In the genomic region with DNA sequence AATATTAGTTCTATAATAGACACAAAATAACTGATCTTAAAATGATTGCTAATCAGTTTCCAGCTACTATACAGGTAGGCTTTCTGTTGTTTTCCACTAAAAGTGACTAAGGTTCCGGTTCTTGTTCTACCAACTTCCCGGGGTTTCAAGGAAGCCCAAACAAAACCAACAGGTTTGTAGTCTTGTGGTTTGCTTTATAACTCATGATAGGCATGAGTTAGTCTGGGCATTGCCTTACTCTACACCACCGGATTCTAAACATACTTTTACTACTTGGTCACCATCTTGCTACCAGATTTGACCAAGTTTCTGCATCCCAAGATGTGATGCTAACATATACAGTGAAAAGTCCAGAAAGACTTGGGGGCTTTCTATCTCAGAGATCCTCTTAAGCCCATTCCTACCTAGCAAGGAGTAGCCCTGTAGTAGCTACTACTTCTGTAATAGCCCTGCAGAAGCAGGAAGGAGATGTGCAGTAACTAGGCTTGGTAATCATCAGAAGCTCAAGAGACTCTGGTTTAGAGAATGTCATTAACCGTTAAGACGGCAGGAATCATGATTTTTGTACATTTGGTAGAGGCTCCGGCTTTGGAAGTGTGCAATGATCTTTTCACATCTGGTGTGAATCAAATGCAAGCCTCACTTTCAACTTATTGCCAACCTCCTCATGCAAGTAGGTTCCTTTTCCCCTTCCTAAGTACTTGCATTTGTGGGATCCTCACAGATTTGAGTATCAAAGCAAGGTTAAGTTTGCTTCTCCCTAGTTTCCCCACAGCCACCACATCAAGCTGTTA, we compare ENCODE assay signal across 8 cellular contexts. TPM values are rescaled to one million over a fixed set of nuclear protein-coding genes. Genes with fewer than 3 reads are reported as not detected.
DNase-seq lines count a peak whose midpoint lies in the region; ATAC-seq, FAIRE-seq and TF ChIP-seq lines count a peak whose summit lies in the region.

No MANE protein-coding gene starts in this region.

- peaks cover 20% of the 10 kb centered on the region for H3K4me1 ChIP-seq in HUES6 (ENCODE audit: control insufficient read depth, insufficient read depth, low read length)

- peaks cover 63% of the 10 kb centered on the region for H3K4me1 Mint-ChIP-seq in central memory CD8-positive, alpha-beta T cell
- peaks cover 49 to 59% (median 52%) of the 10 kb centered on the region in 3 donors for H3K4me1 Mint-ChIP-seq in naive B cell

- H3K4me3 Mint-ChIP-seq in central memory CD8-positive, alpha-beta T cell: peak overlapping the region; percentile 98
- H3K4me3 Mint-ChIP-seq in naive B cell: peak overlapping the region; percentile 74 to 99 (median 93)

- no peaks in the 10 kb centered on the region for H3K27me3 Mint-ChIP-seq in central memory CD8-positive, alpha-beta T cell
- no peaks in the 10 kb centered on the region for H3K27me3 Mint-ChIP-seq in naive B cell

- H3K9ac ChIP-seq in HUES6 (ENCODE audit: low read length): no peak overlapping the region

- no peaks in the 10 kb centered on the region for H3K36me3 ChIP-seq in HUES6 (ENCODE audit: control insufficient read depth, insufficient read depth, low read length)

- H3K9me3 Mint-ChIP-seq in central memory CD8-positive, alpha-beta T cell: no peaks in the 10 kb centered on the region
- peaks cover 0 to 3% (median 0%) of the 10 kb centered on the region in 7 donors for H3K9me3 Mint-ChIP-seq in naive B cell

- no peak for TF ChIP-seq CTCF in AG10803 (conservative IDR thresholded peaks at IDR 0.05; ENCODE audit: low read length)

- peak overlapping the region; percentile 91 for H3K27ac Mint-ChIP-seq in central memory CD8-positive, alpha-beta T cell (ENCODE audit: low read depth)
- H3K27ac Mint-ChIP-seq in naive B cell: peak overlapping the region in 5 of 6 donors; percentile 72 to 94 (median 85)

- H3K4me3 ChIP-seq in AG10803 (ENCODE audit: low read length) (peak overlapping the region; percentile 71; the same call in 1 of the 2 replicates), HUES6 (ENCODE audit: low read depth, low read length) (peak overlapping the region; percentile 99)

- H3K27ac ChIP-seq in HUES6 (ENCODE audit: low read depth, low read length): no peak overlapping the region

- peaks cover 16% of the 10 kb centered on the region for H3K27me3 ChIP-seq in HUES6 (ENCODE audit: control insufficient read depth, insufficient read depth, low read length)

- FAIRE-seq in H54 (lab: Jason Lieb, UNC): no peak

- no peak for ATAC-seq in central memory CD8-positive, alpha-beta T cell (replicated peaks; ENCODE audit: extremely low read depth, poor library complexity, severe bottlenecking)
- ATAC-seq in naive B cell (ENCODE audit: low read depth in 2 of 2): no peak
- no peak for ATAC-seq in HG03039 (IDR thresholded peaks at IDR 0.05; ENCODE audit: unreplicated experiment)

- peak; percentile 46 for DNase-seq in AG10803 (ENCODE audit: low read depth)
- DNase-seq in central memory CD8-positive, alpha-beta T cell (ENCODE audit: low spot score in 2 of 2): no peak
- DNase-seq in naive B cell: no peak
- no peak for DNase-seq in C1 segment of cervical spinal cord (lab: John Stamatoyannopoulos, UW)
- DNase-seq in Kasumi-1 (lab: John Stamatoyannopoulos, UW): no peak
- no peak for DNase-seq in H54 (ENCODE audit: insufficient read length, low spot score)

- H3K9me3 ChIP-seq in HUES6 (ENCODE audit: control insufficient read depth, insufficient read depth, low read depth, low read length): no peaks in the 10 kb centered on the region

- H3K36me3 Mint-ChIP-seq in central memory CD8-positive, alpha-beta T cell (ENCODE audit: insufficient read depth): peaks cover 31% of the 10 kb centered on the region
- no peaks in the 10 kb centered on the region for H3K36me3 Mint-ChIP-seq in naive B cell

- no peak for TF ChIP-seq POLR2A in H54 (IDR thresholded peaks at IDR 0.05; ENCODE audit: low read depth, low read length)

RNA-seq across cellular contexts. Expression of a gene that starts 1.6 kb away (rescaled TPM):
- 10 to 100 TPM; 36.4 to 66.0 (median 54.3) TPM for polyA plus RNA-seq in naive B cell (ENCODE audit: low read depth in 6 of 6)

RNA-seq across cellular contexts. Expression of a gene that starts 26.1 kb away (rescaled TPM):
- polyA plus RNA-seq in naive B cell (ENCODE audit: low read depth in 6 of 6): 10 to 100 TPM; 42.3 to 61.8 (median 45.4) TPM

RNA-seq across cellular contexts. Expression of a gene that starts 54.6 kb away (rescaled TPM):
- polyA plus RNA-seq in naive B cell (ENCODE audit: low read depth in 6 of 6): 10 to 100 TPM; 20.6 to 47.5 (median 25.7) TPM
